8 cellular contexts compared by ENCODE assay signal in genomic region chr9:114738581-114739316, GRCh38. TPM values are rescaled to one million over a fixed set of nuclear protein-coding genes. Genes with fewer than 3 reads are reported as not detected.
A peak's percentile ranks its signal among the peaks of the same experiment; 100 is the strongest.
DNase-seq lines count a peak whose midpoint lies in the region; ATAC-seq and TF ChIP-seq lines count a peak whose summit lies in the region.

No MANE protein-coding gene starts in this region.

- 24 to 25% (median 25%) methylated on average over 8 of the region's 8 CpGs for WGBS in psoas muscle, 3 donors

- H3K4me3 Mint-ChIP-seq in activated naive CD8-positive, alpha-beta T cell treated with anti-CD3 and anti-CD28 coated beads for 36 hours: no peak overlapping the region

- intact Hi-C loops in head of caudate nucleus (cut with DNase I): loop anchor here (5.0 kb wide), 1 partner anchor 169 kb away; no protein-coding TSS in a partner anchor
- intact Hi-C loops in psoas muscle (cut with DNase I): loop anchor here (1.0 to 10.0 kb wide), 5 partner anchors 173 to 786 kb away; no protein-coding TSS in a partner anchor

- peak overlapping the region; percentile 95 for H3K27ac Mint-ChIP-seq in activated naive CD8-positive, alpha-beta T cell treated with anti-CD3 and anti-CD28 coated beads for 36 hours

- H3K9me3 Mint-ChIP-seq in activated naive CD8-positive, alpha-beta T cell treated with anti-CD3 and anti-CD28 coated beads for 36 hours: peaks cover 5% of the 10 kb centered on the region

- H3K36me3 Mint-ChIP-seq in activated naive CD8-positive, alpha-beta T cell treated with anti-CD3 and anti-CD28 coated beads for 36 hours: peaks cover 34% of the 10 kb centered on the region

- TF ChIP-seq CTCF in NB4 (IDR thresholded peaks at IDR 0.05; ENCODE audit: low read depth, low read length): peak; percentile 69
- peak; percentile 86 for TF ChIP-seq CTCF in psoas muscle (IDR thresholded peaks at IDR 0.05)

- no peak for TF ChIP-seq POLR2A in NB4 (IDR thresholded peaks at IDR 0.05; ENCODE audit: extremely low read depth, insufficient read length)

- no peaks in the 10 kb centered on the region for H3K27me3 Mint-ChIP-seq in activated naive CD8-positive, alpha-beta T cell treated with anti-CD3 and anti-CD28 coated beads for 36 hours

- H3K36me3 ChIP-seq in psoas muscle (ENCODE audit: insufficient read depth in 1 of 2, low read depth in 1 of 2): no peaks in the 10 kb centered on the region

- H3K4me3 ChIP-seq in NB4 (ENCODE audit: low read depth, low read length) (no peak overlapping the region), psoas muscle (no peak overlapping the region)

- no peaks in the 10 kb centered on the region for H3K27me3 ChIP-seq in psoas muscle (ENCODE audit: insufficient read depth in 3 of 3, low read length in 2 of 3)

- no peak overlapping the region for H3K27ac ChIP-seq in psoas muscle

- peak; percentile 89 for DNase-seq in AG20443 (ENCODE audit: low spot score)
- peak; percentile 80 for DNase-seq in NB4 (ENCODE audit: low read depth)
- peak; percentile 40 to 71 for DNase-seq in SW 1271 (lab: John Stamatoyannopoulos, UW)
- peak; percentile 67 for DNase-seq in activated naive CD8-positive, alpha-beta T cell treated with anti-CD3 and anti-CD28 coated beads for 36 hours
- DNase-seq in head of caudate nucleus: peak; percentile 21 to 89 (median 73)
- DNase-seq in psoas muscle: peak; percentile 44 to 66

- H3K4me1 Mint-ChIP-seq in activated naive CD8-positive, alpha-beta T cell treated with anti-CD3 and anti-CD28 coated beads for 36 hours: peaks cover 63% of the 10 kb centered on the region

- no peaks in the 10 kb centered on the region for H3K9me3 ChIP-seq in psoas muscle

- ATAC-seq in GM19455 (IDR thresholded peaks at IDR 0.05; ENCODE audit: unreplicated experiment) (peak; percentile 71), psoas muscle (peak; percentile 61 to 81 (median 80)), HG02588 (IDR thresholded peaks at IDR 0.05; ENCODE audit: unreplicated experiment) (no peak)

- H3K4me1 ChIP-seq in psoas muscle: no peaks in the 10 kb centered on the region

RNA-seq across cellular contexts. Expression of gene TEX48, which starts 56.8 kb away (rescaled TPM):
- under 1 TPM; 0.70 to 0.80 TPM for total RNA-seq in activated naive CD8-positive, alpha-beta T cell treated with anti-CD3 and anti-CD28 coated beads for 36 hours
- not detected for total RNA-seq in psoas muscle
- not detected for polyA plus RNA-seq in psoas muscle
